Comparison of ENCODE assay signal across 7 cellular contexts in genomic region chr1:209248649-209249279, GRCh38.
DNase-seq lines count a peak whose midpoint lies in the region; ATAC-seq and TF ChIP-seq lines count a peak whose summit lies in the region.

No MANE protein-coding gene starts in this region.

- H3K27ac Mint-ChIP-seq in activated naive CD4-positive, alpha-beta T cell treated with anti-CD3 and anti-CD28 coated beads, Interleukin-2, amount 50 U/mL, for 72 hours, result no peak overlapping the region

- peak overlapping the region; percentile 4; the same call in 1 of the 2 replicates for H2AFZ ChIP-seq in KMS-11 (ENCODE audit: low read depth)
- H2AFZ ChIP-seq in OCI-LY3 (ENCODE audit: low read depth, low read length), result no peak overlapping the region

- H3K4me1 ChIP-seq in KMS-11 (ENCODE audit: low read depth, poor library complexity, severe bottlenecking), result peaks cover 15% of the 10 kb centered on the region
- no peaks in the 10 kb centered on the region for H3K4me1 ChIP-seq in OCI-LY3 (ENCODE audit: low read length)

- H4K20me1 ChIP-seq in KMS-11 (ENCODE audit: insufficient read depth) (no peaks in the 10 kb centered on the region), OCI-LY3 (ENCODE audit: insufficient read depth, low read length) (no peaks in the 10 kb centered on the region)

- peak; percentile 21 for TF ChIP-seq CTCF in GM12801 (IDR thresholded peaks at IDR 0.05; ENCODE audit: extremely low read depth, insufficient read length)
- TF ChIP-seq CTCF in KMS-11 (conservative IDR thresholded peaks at IDR 0.05; ENCODE audit: low read depth, low read length), result peak; percentile 99
- TF ChIP-seq CTCF in OCI-LY3 (IDR thresholded peaks at IDR 0.05; ENCODE audit: low read depth, low read length), result peak; percentile 96
- TF ChIP-seq CTCF in retinal pigment epithelial cell (conservative IDR thresholded peaks at IDR 0.05; ENCODE audit: low read depth, low read length), result peak; percentile 89

- H3K9me3 ChIP-seq in OCI-LY3 (ENCODE audit: insufficient read depth, low read length), result no peaks in the 10 kb centered on the region

- no peaks in the 10 kb centered on the region for H3K27me3 ChIP-seq in KMS-11 (ENCODE audit: insufficient read depth, low read depth)
- peaks cover 23% of the 10 kb centered on the region for H3K27me3 ChIP-seq in OCI-LY3 (ENCODE audit: low read depth, low read length)

- intact Hi-C loops in left ventricle myocardium superior (cut with micrococcal nuclease), result no loop called here

- H3K27ac ChIP-seq in KMS-11, result no peak overlapping the region
- no peak overlapping the region for H3K27ac ChIP-seq in OCI-LY3 (ENCODE audit: low read length)

- H3K4me3 ChIP-seq in KMS-11 (IDR thresholded peaks at IDR 0.05; ENCODE audit: insufficient read depth, low read depth, low read length) (no peak overlapping the region), OCI-LY3 (ENCODE audit: low read length) (no peak overlapping the region), retinal pigment epithelial cell (ENCODE audit: low read length) (no peak overlapping the region)

- DNase-seq in activated naive CD4-positive, alpha-beta T cell treated with anti-CD3 and anti-CD28 coated beads, Interleukin-2, amount 50 U/mL, for 72 hours (ENCODE audit: low spot score in 2 of 2), result peak in 1 of 2 donors; percentile 65
- no peak for DNase-seq in left ventricle myocardium superior
- DNase-seq in retinal pigment epithelial cell (ENCODE audit: low read depth), result peak; percentile 21

- no peaks in the 10 kb centered on the region for H3K9me3 Mint-ChIP-seq in activated naive CD4-positive, alpha-beta T cell treated with anti-CD3 and anti-CD28 coated beads, Interleukin-2, amount 50 U/mL, for 72 hours

- no peaks in the 10 kb centered on the region for H3K36me3 ChIP-seq in KMS-11 (ENCODE audit: insufficient read depth)
- no peaks in the 10 kb centered on the region for H3K36me3 ChIP-seq in OCI-LY3 (replicated peaks; ENCODE audit: low read depth, low read length)

- ATAC-seq in GM21737 (IDR thresholded peaks at IDR 0.05; ENCODE audit: unreplicated experiment) (peak; percentile 81), left ventricle myocardium superior (peak; percentile 51)
- ATAC-seq in activated naive CD4-positive, alpha-beta T cell treated with anti-CD3 and anti-CD28 coated beads, Interleukin-2, amount 50 U/mL, for 72 hours, result peak; percentile 46 to 71

- no peaks in the 10 kb centered on the region for H3K79me2 ChIP-seq in KMS-11 (ENCODE audit: insufficient read depth, low read depth)
- H3K79me2 ChIP-seq in OCI-LY3 (ENCODE audit: low read length), result no peaks in the 10 kb centered on the region

- no peaks in the 10 kb centered on the region for H3K36me3 Mint-ChIP-seq in activated naive CD4-positive, alpha-beta T cell treated with anti-CD3 and anti-CD28 coated beads, Interleukin-2, amount 50 U/mL, for 72 hours

- H3K9ac ChIP-seq in KMS-11 (no peak overlapping the region), OCI-LY3 (ENCODE audit: low read length) (no peak overlapping the region)

- H3K4me2 ChIP-seq in KMS-11 (0 out of 2 replicates have a peak overlapping the region, but pooled peaks have one; percentile 25), OCI-LY3 (ENCODE audit: low read length) (no peak overlapping the region)

Comparison
In these comparisons a context has a peak if more than half of its experiments do, and no peak if none do; other contexts are left out.
1. CTCF ChIP-seq: peak in every context shown above with its lines; median percentile 99 in KMS-11; 96 in OCI-LY3; 89 in retinal pigment epithelial cell; 21 in GM12801.